Comparison of ENCODE assay signal across 9 cellular contexts in genomic region chr6:11428351-11428750, GRCh38.
DNase-seq lines count a peak whose midpoint lies in the region; ATAC-seq and TF ChIP-seq lines count a peak whose summit lies in the region.
"Had no signal": no experiment of that assay in that cellular context is flagged by ENCODE, and none has a peak within 500 bp of the region (broad histone marks: within the 10 kb centered on the region; RNA-seq: fewer than 3 reads in every experiment).

No MANE protein-coding gene starts in this region.

- ATAC-seq in GM19397 (IDR thresholded peaks at IDR 0.05; ENCODE audit: unreplicated experiment) (peak; percentile 34), left lobe of liver (no peak), HG03045 (IDR thresholded peaks at IDR 0.05; ENCODE audit: unreplicated experiment) (no peak)

- H3K4me1 Mint-ChIP-seq in endodermal cell, result peaks cover 47% of the 10 kb centered on the region
- H3K4me1 Mint-ChIP-seq in activated CD4-positive, alpha-beta memory T cell treated with anti-CD3 and anti-CD28 coated beads, Interleukin-2, amount 10 ng/mL, durations not matched to agents 7 days and 5 days, result peaks cover 27% of the 10 kb centered on the region

- H3K27me3 ChIP-seq in HUES6 (ENCODE audit: control insufficient read depth, insufficient read depth, low read length) (no peaks in the 10 kb centered on the region), endodermal cell (ENCODE audit: control insufficient read depth, insufficient read depth, low read length, poor library complexity, severe bottlenecking) (no peaks in the 10 kb centered on the region), spleen (replicated peaks in 1 of 7) (no peaks in the 10 kb centered on the region)

- peaks cover 48% of the 10 kb centered on the region for H3K4me1 ChIP-seq in HUES6 (ENCODE audit: control insufficient read depth, insufficient read depth, low read length)
- peaks cover 21% of the 10 kb centered on the region for H3K4me1 ChIP-seq in endodermal cell (ENCODE audit: control insufficient read depth, insufficient read depth, low read length)
- H3K4me1 ChIP-seq in spleen, result peaks cover 7 to 44% (median 21%) of the 10 kb centered on the region in 6 donors

- no peak for DNase-seq in endodermal cell
- no peak for DNase-seq in spleen
- DNase-seq in activated CD4-positive, alpha-beta memory T cell treated with anti-CD3 and anti-CD28 coated beads, Interleukin-2, amount 10 ng/mL, durations not matched to agents 7 days and 5 days, result no peak
- DNase-seq in mesenteric fat pad (ENCODE audit: low spot score), result no peak
- DNase-seq in left lobe of liver (ENCODE audit: low spot score), result no peak
- DNase-seq: NCI-H1694 had no signal

- peak overlapping the region; percentile 20; the same call in 1 of the 2 replicates for H3K27ac ChIP-seq in HUES6 (ENCODE audit: low read depth, low read length)
- no peak overlapping the region for H3K27ac ChIP-seq in endodermal cell (ENCODE audit: low read depth, low read length)
- peak overlapping the region in 6 of 8 donors; percentile 6 to 68 (median 42) for H3K27ac ChIP-seq in spleen

- CTCF ChIA-PET in activated CD4-positive, alpha-beta memory T cell treated with anti-CD3 and anti-CD28 coated beads, Interleukin-2, amount 10 ng/mL, durations not matched to agents 7 days and 5 days (lab: Charles Lee), result interaction anchor here (1.2 kb wide), 1 partner anchor 14 kb away, joined by 3 read pairs; no protein-coding TSS in a partner anchor

- H3K9me3 Mint-ChIP-seq in endodermal cell, result no peaks in the 10 kb centered on the region
- H3K9me3 Mint-ChIP-seq in activated CD4-positive, alpha-beta memory T cell treated with anti-CD3 and anti-CD28 coated beads, Interleukin-2, amount 10 ng/mL, durations not matched to agents 7 days and 5 days, result no peaks in the 10 kb centered on the region

- H3K9me3 ChIP-seq in HUES6 (ENCODE audit: control insufficient read depth, insufficient read depth, low read depth, low read length) (no peaks in the 10 kb centered on the region), endodermal cell (ENCODE audit: control insufficient read depth, low read length) (no peaks in the 10 kb centered on the region), spleen (no peaks in the 10 kb centered on the region)

- H3K4me3 Mint-ChIP-seq in endodermal cell, result peak overlapping the region; percentile 5
- H3K4me3 Mint-ChIP-seq in activated CD4-positive, alpha-beta memory T cell treated with anti-CD3 and anti-CD28 coated beads, Interleukin-2, amount 10 ng/mL, durations not matched to agents 7 days and 5 days, result no peak overlapping the region

- intact Hi-C loops in spleen (cut with DNase I; ENCODE audit: low total_unique reads), result no loop called here

- TF ChIP-seq POLR2A in spleen (IDR thresholded peaks at IDR 0.05), result no peak

- peak overlapping the region; percentile 87 for H3K27ac Mint-ChIP-seq in endodermal cell
- no peak overlapping the region for H3K27ac Mint-ChIP-seq in activated CD4-positive, alpha-beta memory T cell treated with anti-CD3 and anti-CD28 coated beads, Interleukin-2, amount 10 ng/mL, durations not matched to agents 7 days and 5 days

- no peaks in the 10 kb centered on the region for H3K36me3 Mint-ChIP-seq in endodermal cell (ENCODE audit: low read depth)
- H3K36me3 Mint-ChIP-seq in activated CD4-positive, alpha-beta memory T cell treated with anti-CD3 and anti-CD28 coated beads, Interleukin-2, amount 10 ng/mL, durations not matched to agents 7 days and 5 days (ENCODE audit: low read depth), result no peaks in the 10 kb centered on the region

- WGBS in endodermal cell (ENCODE audit: insufficient coverage in 1 of 2, insufficient read length in 1 of 2), 2 experiments, result 49% methylated on average over 2 of the region's 2 CpGs; no CpG with 5 or more reads in 1 of the 2 experiments
- 50 to 65% (median 63%) methylated on average over 2 of the region's 2 CpGs for WGBS in spleen, 5 donors

- no peaks in the 10 kb centered on the region for H3K36me3 ChIP-seq in HUES6 (ENCODE audit: control insufficient read depth, insufficient read depth, low read length)
- H3K36me3 ChIP-seq in endodermal cell (ENCODE audit: control insufficient read depth, insufficient read depth, low read length), result no peaks in the 10 kb centered on the region
- no peaks in the 10 kb centered on the region for H3K36me3 ChIP-seq in spleen

- H3K4me3 ChIP-seq in HUES6 (ENCODE audit: low read depth, low read length) (no peak overlapping the region), endodermal cell (ENCODE audit: low read length) (peak overlapping the region; percentile 39), spleen (no peak overlapping the region)

- H3K27me3 Mint-ChIP-seq in endodermal cell (ENCODE audit: insufficient read depth), result peaks cover 6% of the 10 kb centered on the region
- H3K27me3 Mint-ChIP-seq in activated CD4-positive, alpha-beta memory T cell treated with anti-CD3 and anti-CD28 coated beads, Interleukin-2, amount 10 ng/mL, durations not matched to agents 7 days and 5 days, result peaks cover 2% of the 10 kb centered on the region

- POLR2A ChIA-PET in activated CD4-positive, alpha-beta memory T cell treated with anti-CD3 and anti-CD28 coated beads, Interleukin-2, amount 10 ng/mL, durations not matched to agents 7 days and 5 days (lab: Charles Lee), result interaction anchor here (1.3 to 2.1 kb wide), 2 partner anchors 32 to 74 kb away, joined by 5 to 6 read pairs; no protein-coding TSS in a partner anchor

- no peak for TF ChIP-seq CTCF in endodermal cell (conservative IDR thresholded peaks at IDR 0.05)
- TF ChIP-seq CTCF in spleen (IDR thresholded peaks at IDR 0.05 in 8 of 11, conservative IDR thresholded peaks at IDR 0.05 in 3 of 11), result no peak

- H3K9ac ChIP-seq in HUES6 (ENCODE audit: low read length), result peak overlapping the region; percentile 41
- H3K9ac ChIP-seq in endodermal cell (ENCODE audit: extremely low read depth, low read length, poor library complexity, severe bottlenecking), result no peak overlapping the region
